In genomic region chr6:43011207-43011606, GRCh38 we compare ENCODE assay signal across 23 cellular contexts. TPM values are rescaled to one million over a fixed set of nuclear protein-coding genes. Genes with fewer than 3 reads are reported as not detected.
A peak's percentile ranks its signal among the peaks of the same experiment; 100 is the strongest.
DNase-seq lines count a peak whose midpoint lies in the region; ATAC-seq and TF ChIP-seq lines count a peak whose summit lies in the region.
"Had no signal": no experiment of that assay in that cellular context is flagged by ENCODE, and none has a peak within 500 bp of the region (broad histone marks: within the 10 kb centered on the region; RNA-seq: fewer than 3 reads in every experiment).

No MANE protein-coding gene starts in this region.

- H3K27me3 ChIP-seq in GM23338 (ENCODE audit: insufficient read depth) (no peaks in the 10 kb centered on the region), A673 (replicated peaks; ENCODE audit: insufficient read depth, low read depth, low read length, poor library complexity) (no peaks in the 10 kb centered on the region)
- H3K27me3 ChIP-seq: heart left ventricle, uterus had no signal

- H2AFZ ChIP-seq in GM23338 = no peak overlapping the region

- CTCF ChIA-PET in activated CD4-positive, alpha-beta memory T cell treated with anti-CD3 and anti-CD28 coated beads for 36 hours (lab: Charles Lee) = interaction anchor here (1.8 to 5.4 kb wide), 2 partner anchors 32 to 132 kb away, joined by 5 to 28 read pairs; partner anchors contain the start of gene PEX6
- CTCF ChIA-PET in activated CD4-positive, alpha-beta memory T cell treated with anti-CD3 and anti-CD28 coated beads, Interleukin-2, amount 10 ng/mL, durations not matched to agents 7 days and 5 days (lab: Charles Lee) = interaction anchor here (0.7 to 1.4 kb wide), 2 partner anchors 27 to 167 kb away, joined by 3 read pairs; partner anchors contain the start of gene PPP2R5D
- CTCF ChIA-PET in WTC11 (lab: Charles Lee) = interaction anchor here (1.2 to 1.3 kb wide), 2 partner anchors 12 to 40 kb away, joined by 3 to 5 read pairs; no protein-coding TSS in a partner anchor
- CTCF ChIA-PET in A673 (lab: Charles Lee) = interaction anchor here (0.6 kb wide), 1 partner anchor 28 kb away, joined by 3 read pairs; no protein-coding TSS in a partner anchor

- peaks cover 41% of the 10 kb centered on the region for H3K36me3 Mint-ChIP-seq in activated CD4-positive, alpha-beta memory T cell treated with anti-CD3 and anti-CD28 coated beads for 36 hours
- H3K36me3 Mint-ChIP-seq in activated CD4-positive, alpha-beta memory T cell treated with anti-CD3 and anti-CD28 coated beads, Interleukin-2, amount 10 ng/mL, durations not matched to agents 7 days and 5 days (ENCODE audit: low read depth) = peaks cover 66% of the 10 kb centered on the region
- H3K36me3 Mint-ChIP-seq in GM23338 (ENCODE audit: low read depth) (peaks cover 71% of the 10 kb centered on the region), WTC11 (peaks cover 48% of the 10 kb centered on the region), nephron (ENCODE audit: low read depth) (peaks cover 44% of the 10 kb centered on the region)

- intact Hi-C loops in activated CD4-positive, alpha-beta memory T cell treated with anti-CD3 and anti-CD28 coated beads for 36 hours (cut with micrococcal nuclease) = loop anchor here (5.0 kb wide), 2 partner anchors 109 to 416 kb away; partner anchors contain the start of gene ABCC10
- intact Hi-C loops in A673 (cut with micrococcal nuclease; ENCODE audit: unreplicated experiment) = loop anchor here (5.0 kb wide), 1 partner anchor 109 kb away; no protein-coding TSS in a partner anchor

- peak overlapping the region; percentile 5 for H3K4me3 Mint-ChIP-seq in activated CD4-positive, alpha-beta memory T cell treated with anti-CD3 and anti-CD28 coated beads for 36 hours
- H3K4me3 Mint-ChIP-seq in activated CD4-positive, alpha-beta memory T cell treated with anti-CD3 and anti-CD28 coated beads, Interleukin-2, amount 10 ng/mL, durations not matched to agents 7 days and 5 days = no peak overlapping the region
- H3K4me3 Mint-ChIP-seq in GM23338 (0 out of 3 replicates have a peak overlapping the region, but pooled peaks have one; percentile 15), WTC11 (no peak overlapping the region), nephron (peak overlapping the region; percentile 94 to 97 (median 94))

- POLR2A ChIA-PET in activated CD4-positive, alpha-beta memory T cell treated with anti-CD3 and anti-CD28 coated beads for 36 hours (lab: Charles Lee) = interaction anchor here (1.0 to 1.9 kb wide), 5 partner anchors 13 to 82 kb away, joined by 3 to 8 read pairs (median 4); partner anchors contain the start of genes CNPY3, CUL7, MRPL2 and PEX6
- POLR2A ChIA-PET in activated CD4-positive, alpha-beta memory T cell treated with anti-CD3 and anti-CD28 coated beads, Interleukin-2, amount 10 ng/mL, durations not matched to agents 7 days and 5 days (lab: Charles Lee) = interaction anchor here (0.9 to 4.2 kb wide), 5 partner anchors 8 to 32 kb away, joined by 3 to 40 read pairs (median 4); partner anchors contain the start of genes PEX6, PPP2R5D and RRP36
- POLR2A ChIA-PET in WTC11 (lab: Charles Lee) = no interaction called here
- POLR2A ChIA-PET in A673 (lab: Charles Lee; ENCODE audit: low non-redundant PET) = no interaction called here

- no peak overlapping the region; the same call in 1 of the 2 replicates for H3K27ac ChIP-seq in GM23338 (ENCODE audit: low read depth)
- no peak overlapping the region for H3K27ac ChIP-seq in coronary artery
- H3K27ac ChIP-seq in A673 (ENCODE audit: low read depth, low read length, poor library complexity, severe bottlenecking) = no peak overlapping the region
- H3K27ac ChIP-seq: heart left ventricle, KMS-11, left ventricle myocardium inferior, uterus had no signal

- H3K27me3 Mint-ChIP-seq in activated CD4-positive, alpha-beta memory T cell treated with anti-CD3 and anti-CD28 coated beads for 36 hours = no peaks in the 10 kb centered on the region
- H3K27me3 Mint-ChIP-seq in activated CD4-positive, alpha-beta memory T cell treated with anti-CD3 and anti-CD28 coated beads, Interleukin-2, amount 10 ng/mL, durations not matched to agents 7 days and 5 days = no peaks in the 10 kb centered on the region
- H3K27me3 Mint-ChIP-seq in GM23338 (ENCODE audit: insufficient read depth, low read depth, poor library complexity) = peaks cover 20% of the 10 kb centered on the region
- H3K27me3 Mint-ChIP-seq in WTC11 (ENCODE audit: low read depth) = no peaks in the 10 kb centered on the region
- peaks cover 4% of the 10 kb centered on the region for H3K27me3 Mint-ChIP-seq in nephron (ENCODE audit: low read depth)

- no TSS peak for BruUV-seq in A673 (replicated peaks; lab: Mats Ljungman, UMichigan)

- TF ChIP-seq CTCF in GM23338 (conservative IDR thresholded peaks at IDR 0.05; ENCODE audit: low read depth in 2 of 2) (peak in 1 of 2 experiments; percentile 49; a peak in 2 of 4 replicates), WTC11 (IDR thresholded peaks at IDR 0.05) (no peak), nephron (IDR thresholded peaks at IDR 0.05; ENCODE audit: unreplicated experiment in 3 of 3) (no peak), coronary artery (IDR thresholded peaks at IDR 0.05) (no peak), A673 (conservative IDR thresholded peaks at IDR 0.05; ENCODE audit: low read depth, low read length) (no peak)

- peaks cover 36% of the 10 kb centered on the region for H3K4me1 Mint-ChIP-seq in activated CD4-positive, alpha-beta memory T cell treated with anti-CD3 and anti-CD28 coated beads for 36 hours (ENCODE audit: low read depth)
- H3K4me1 Mint-ChIP-seq in activated CD4-positive, alpha-beta memory T cell treated with anti-CD3 and anti-CD28 coated beads, Interleukin-2, amount 10 ng/mL, durations not matched to agents 7 days and 5 days = peaks cover 45% of the 10 kb centered on the region
- H3K4me1 Mint-ChIP-seq in GM23338 (peaks cover 30% of the 10 kb centered on the region), WTC11 (peaks cover 27% of the 10 kb centered on the region), nephron (peaks cover 37% of the 10 kb centered on the region)

- H3K79me2 ChIP-seq in GM23338 (replicated peaks; ENCODE audit: insufficient read depth) = peaks cover 37% of the 10 kb centered on the region

- H3K9me3 ChIP-seq in A673 (ENCODE audit: low read depth, low read length, poor library complexity, severe bottlenecking) = no peaks in the 10 kb centered on the region
- H3K9me3 ChIP-seq: heart left ventricle, left ventricle myocardium inferior, uterus had no signal

- H4K20me1 ChIP-seq in GM23338 (replicated peaks; ENCODE audit: insufficient read depth) = peaks cover 19% of the 10 kb centered on the region

- no peaks in the 10 kb centered on the region for H3K9me3 Mint-ChIP-seq in activated CD4-positive, alpha-beta memory T cell treated with anti-CD3 and anti-CD28 coated beads for 36 hours
- no peaks in the 10 kb centered on the region for H3K9me3 Mint-ChIP-seq in activated CD4-positive, alpha-beta memory T cell treated with anti-CD3 and anti-CD28 coated beads, Interleukin-2, amount 10 ng/mL, durations not matched to agents 7 days and 5 days
- H3K9me3 Mint-ChIP-seq in GM23338 (no peaks in the 10 kb centered on the region), WTC11 (no peaks in the 10 kb centered on the region), nephron (no peaks in the 10 kb centered on the region)

- H3K4me1 ChIP-seq in GM23338 (ENCODE audit: insufficient read depth) (peaks cover 16% of the 10 kb centered on the region), A673 (ENCODE audit: insufficient read depth, low read length, poor library complexity, severe bottlenecking) (peaks cover 7% of the 10 kb centered on the region)

- no peak overlapping the region for H3K4me2 ChIP-seq in GM23338
- H3K4me2 ChIP-seq: KMS-11 had no signal

- H3K4me3 ChIP-seq in GM23338 (no peak overlapping the region), coronary artery (no peak overlapping the region), A673 (ENCODE audit: low read depth, low read length, poor library complexity, severe bottlenecking) (no peak overlapping the region)
- H3K4me3 ChIP-seq: GM12878, heart left ventricle, left ventricle myocardium inferior, uterus had no signal

- no peaks in the 10 kb centered on the region for H3K9me2 ChIP-seq in GM23338 (ENCODE audit: insufficient read depth)

- peak overlapping the region; percentile 87 for H3K27ac Mint-ChIP-seq in activated CD4-positive, alpha-beta memory T cell treated with anti-CD3 and anti-CD28 coated beads for 36 hours
- H3K27ac Mint-ChIP-seq in activated CD4-positive, alpha-beta memory T cell treated with anti-CD3 and anti-CD28 coated beads, Interleukin-2, amount 10 ng/mL, durations not matched to agents 7 days and 5 days = no peak overlapping the region
- H3K27ac Mint-ChIP-seq in GM23338 = no peak overlapping the region
- H3K27ac Mint-ChIP-seq in WTC11 = no peak overlapping the region
- H3K27ac Mint-ChIP-seq in nephron = no peak overlapping the region

- H3F3A ChIP-seq in GM23338 (replicated peaks; ENCODE audit: low read depth) = 0 out of 2 replicates have a peak, but pooled peaks cover 21% of the 10 kb centered on the region

- H3K36me3 ChIP-seq in GM23338 (ENCODE audit: insufficient read depth) = peaks cover 13% of the 10 kb centered on the region; the same call in 1 of the 2 replicates
- peaks cover 58% of the 10 kb centered on the region for H3K36me3 ChIP-seq in A673 (ENCODE audit: insufficient read depth, low read length, poor library complexity, severe bottlenecking)
- H3K36me3 ChIP-seq: uterus had no signal

- no peak for DNase-seq in activated CD4-positive, alpha-beta memory T cell treated with anti-CD3 and anti-CD28 coated beads for 36 hours
- no peak for DNase-seq in activated CD4-positive, alpha-beta memory T cell treated with anti-CD3 and anti-CD28 coated beads, Interleukin-2, amount 10 ng/mL, durations not matched to agents 7 days and 5 days
- DNase-seq in GM23338 (ENCODE audit: low spot score) (peak; percentile 51), WTC11 (ENCODE audit: low spot score) (no peak), kidney glomerular epithelial cell (lab: John Stamatoyannopoulos, UW) (no peak), coronary artery (ENCODE audit: low spot score) (no peak), A673 (ENCODE audit: low spot score) (no peak)
- DNase-seq: GDM1; heart left ventricle; left ventricle myocardium inferior; NCI-H1092 treated with DMSO at 0.1 percent for 48 hours; NCI-H2029; NCI-H226; NCI-H82; nucleus accumbens; retina; SHP77 treated with DMSO at 0.1 percent for 48 hours; stimulated activated CD4-positive, alpha-beta T cell treated with anti-CD3 and anti-CD28 coated beads, Interleukin-4, amount 100 ng/mL, for 4 hours; substantia nigra; uterus had no signal

- ATAC-seq in GM23338 = peak; percentile 3; the same call in 2 of the 3 replicates
- peak; percentile 6; the same call in 1 of the 2 replicates for ATAC-seq in WTC11
- ATAC-seq: GM12878, heart left ventricle had no signal

RNA-seq across cellular contexts. Expression of gene MEA1, which starts 2.5 kb away (rescaled TPM):
- 10 to 100 TPM; 90.2 to 94.4 TPM for total RNA-seq in activated CD4-positive, alpha-beta memory T cell treated with anti-CD3 and anti-CD28 coated beads for 36 hours
- total RNA-seq in activated CD4-positive, alpha-beta memory T cell treated with anti-CD3 and anti-CD28 coated beads, Interleukin-2, amount 10 ng/mL, durations not matched to agents 7 days and 5 days = 10 to 100 TPM; 56.6 to 60.6 TPM
- 65.6 and 70.5 TPM in 2 replicates for total RNA-seq in GM23338 (2014; rRNA removed; shearing (Covaris generic))
- 205 and 215 TPM in 2 replicates for polyA plus RNA-seq in GM23338 (2016; fragmentation: Nextera tagmentation; extraction: Ambion mirVana)
- total RNA-seq in WTC11 (2021) = 85.0 to 91.2 TPM (median 86.5 TPM) in 3 replicates
- total RNA-seq in A673 (2021) = 113 and 125 TPM in 2 replicates

RNA-seq across cellular contexts. Expression of gene KLHDC3, which starts 2.8 kb away (rescaled TPM):
- total RNA-seq in activated CD4-positive, alpha-beta memory T cell treated with anti-CD3 and anti-CD28 coated beads for 36 hours = 10 to 100 TPM; 48.1 to 52.3 TPM
- total RNA-seq in activated CD4-positive, alpha-beta memory T cell treated with anti-CD3 and anti-CD28 coated beads, Interleukin-2, amount 10 ng/mL, durations not matched to agents 7 days and 5 days = 10 to 100 TPM; 64.6 to 68.7 TPM
- total RNA-seq in GM23338 (2014; rRNA removed; shearing (Covaris generic)) = 182 and 184 TPM in 2 replicates
- polyA plus RNA-seq in GM23338 (2016; fragmentation: Nextera tagmentation; extraction: Ambion mirVana) = 86.2 and 88.2 TPM in 2 replicates
- total RNA-seq in WTC11 (2021) (157 to 172 TPM (median 169 TPM) in 3 replicates), A673 (2021) (90.1 and 108 TPM in 2 replicates)

RNA-seq across cellular contexts. Expression of gene RRP36, which starts 10.2 kb away (rescaled TPM):
- total RNA-seq in activated CD4-positive, alpha-beta memory T cell treated with anti-CD3 and anti-CD28 coated beads for 36 hours = 10 to 100 TPM; 54.0 to 55.6 TPM
- total RNA-seq in activated CD4-positive, alpha-beta memory T cell treated with anti-CD3 and anti-CD28 coated beads, Interleukin-2, amount 10 ng/mL, durations not matched to agents 7 days and 5 days = 10 to 100 TPM; 59.2 to 60.4 TPM
- 98.6 and 106 TPM in 2 replicates for total RNA-seq in GM23338 (2014; rRNA removed; shearing (Covaris generic))
- 63.8 and 64.7 TPM in 2 replicates for polyA plus RNA-seq in GM23338 (2016; fragmentation: Nextera tagmentation; extraction: Ambion mirVana)
- total RNA-seq in WTC11 (2021) = 65.6 to 81.0 TPM (median 67.9 TPM) in 3 replicates
- total RNA-seq in A673 (2021) = 104 and 115 TPM in 2 replicates

RNA-seq across cellular contexts. Expression of gene PPP2R5D, which starts 26.8 kb away (rescaled TPM):
- total RNA-seq in activated CD4-positive, alpha-beta memory T cell treated with anti-CD3 and anti-CD28 coated beads for 36 hours = 10 to 100 TPM; 59.1 to 60.2 TPM
- 10 to 100 TPM; 56.8 to 59.3 TPM for total RNA-seq in activated CD4-positive, alpha-beta memory T cell treated with anti-CD3 and anti-CD28 coated beads, Interleukin-2, amount 10 ng/mL, durations not matched to agents 7 days and 5 days
- total RNA-seq in GM23338 (2014; rRNA removed; shearing (Covaris generic)) = 49.9 and 55.3 TPM in 2 replicates
- polyA plus RNA-seq in GM23338 (2016; fragmentation: Nextera tagmentation; extraction: Ambion mirVana) = 16.5 and 20.0 TPM in 2 replicates
- total RNA-seq in WTC11 (2021) (47.5 to 52.7 TPM (median 49.0 TPM) in 3 replicates), A673 (2021) (73.6 and 77.1 TPM in 2 replicates)

RNA-seq across cellular contexts. Expression of gene PEX6, which starts 32.2 kb away (rescaled TPM):
- total RNA-seq in activated CD4-positive, alpha-beta memory T cell treated with anti-CD3 and anti-CD28 coated beads for 36 hours = 10 to 100 TPM; 25.6 to 26.4 TPM
- 10 to 100 TPM; 27.4 to 29.1 TPM for total RNA-seq in activated CD4-positive, alpha-beta memory T cell treated with anti-CD3 and anti-CD28 coated beads, Interleukin-2, amount 10 ng/mL, durations not matched to agents 7 days and 5 days
- 24.8 and 25.1 TPM in 2 replicates for total RNA-seq in GM23338 (2014; rRNA removed; shearing (Covaris generic))
- 5.2 and 6.5 TPM in 2 replicates for polyA plus RNA-seq in GM23338 (2016; fragmentation: Nextera tagmentation; extraction: Ambion mirVana)
- total RNA-seq in WTC11 (2021) (8.2 to 12.6 TPM (median 11.7 TPM) in 3 replicates), A673 (2021) (25.9 and 26.1 TPM in 2 replicates)

Comparison
In these comparisons a context has a peak if more than half of its experiments do, and no peak if none do; other contexts are left out.
1. H3K4me3 Mint-ChIP-seq: peak in activated CD4-positive, alpha-beta memory T cell treated with anti-CD3 and anti-CD28 coated beads for 36 hours (single experiment), GM23338 (single experiment) and nephron (3 of 3); none in activated CD4-positive, alpha-beta memory T cell treated with anti-CD3 and anti-CD28 coated beads, Interleukin-2, amount 10 ng/mL, durations not matched to agents 7 days and 5 days (single experiment) and WTC11 (single experiment).
2. POLR2A ChIA-PET loops: an anchor here in activated CD4-positive, alpha-beta memory T cell treated with anti-CD3 and anti-CD28 coated beads for 36 hours (1.0 to 1.9 kb wide) and activated CD4-positive, alpha-beta memory T cell treated with anti-CD3 and anti-CD28 coated beads, Interleukin-2, amount 10 ng/mL, durations not matched to agents 7 days and 5 days (0.9 to 4.2 kb wide); none called in WTC11 and A673.